Comparison of ENCODE assay signal across 32 cellular contexts in genomic region chr4:101697266-101697665, GRCh38.
"Had no signal": no experiment of that assay in that cellular context is flagged by ENCODE, and none has a peak within 500 bp of the region (broad histone marks: within the 10 kb centered on the region; RNA-seq: fewer than 3 reads in every experiment).

No MANE protein-coding gene starts in this region.

- H3K4me1 ChIP-seq: gastrocnemius medialis, prostate gland, upper lobe of right lung had no signal

- H3K4me3 ChIP-seq: gastrocnemius medialis, ovary, prostate gland, skin epidermis, thyroid gland, upper lobe of right lung had no signal

- H3K36me3 ChIP-seq: brain microvascular endothelial cell, gastrocnemius medialis, neutrophil, ovary, prostate gland, thyroid gland, upper lobe of right lung had no signal

- H3K27me3 ChIP-seq: brain microvascular endothelial cell, gastrocnemius medialis, neutrophil, ovary, thyroid gland, upper lobe of right lung had no signal

- ATAC-seq: activated CD8-positive, alpha-beta T cell treated with anti-CD3 and anti-CD28 coated beads for 36 hours; activated T-cell treated with anti-CD3 and anti-CD28 coated beads, Interleukin-2, amount 50 U/mL, for 4 hours; activated T-helper 17 cell treated with anti-CD3 and anti-CD28 coated beads, Interleukin-2, amount 50 U/mL, for 72 hours; effector memory CD8-positive, alpha-beta T cell; gastrocnemius medialis; left colon; sciatic nerve; stimulated activated effector memory CD8-positive, alpha-beta T cell treated with anti-CD3 and anti-CD28 coated beads, Interleukin-12 subunit alpha, Interleukin-12 subunit beta, amount 100 ng/mL, for 72 hours; stimulated activated naive CD8-positive, alpha-beta T cell treated with anti-CD3 and anti-CD28 coated beads, Interleukin-15, amount 100 ng/mL, for 72 hours; upper lobe of right lung; WTC11 had no signal

- DNase-seq: activated CD4-positive, alpha-beta T cell treated with anti-CD3 and anti-CD28 coated beads, Interleukin-2, amount 50 U/mL, for 1 hour; activated CD8-positive, alpha-beta T cell treated with anti-CD3 and anti-CD28 coated beads for 36 hours; activated gamma-delta T cell treated with Interleukin-2 at 50 U/mL for 16 hours; activated naive CD4-positive, alpha-beta T cell treated with anti-CD3 and anti-CD28 coated beads, Interleukin-2, amount 50 U/mL, for 16 hours; activated T-cell treated with anti-CD3 and anti-CD28 coated beads, Interleukin-2, amount 50 U/mL, for 4 hours; amniotic stem cell; brain microvascular endothelial cell; cortex of kidney; effector memory CD8-positive, alpha-beta T cell; erythroblast; gastrocnemius medialis; glutamatergic neuron; kidney; left colon; mammary epithelial cell; natural killer cell; ovary; retina; stimulated activated CD4-positive, alpha-beta T cell treated with anti-CD3 and anti-CD28 coated beads, Interleukin-12 subunit alpha, Interleukin-12 subunit beta, amount 100 ng/mL, for 4 hours; stimulated activated CD4-positive, alpha-beta T cell treated with anti-CD3 and anti-CD28 coated beads, Interleukin-4, amount 100 ng/mL, for 24 hours; stimulated activated naive CD8-positive, alpha-beta T cell treated with anti-CD3 and anti-CD28 coated beads, Interleukin-15, amount 100 ng/mL, for 72 hours; substantia nigra; T-helper 2 cell; upper lobe of right lung had no signal

- H3K27ac ChIP-seq: brain microvascular endothelial cell, gastrocnemius medialis, neutrophil, ovary, prostate gland, skin epidermis, thyroid gland, upper lobe of right lung had no signal

- H3K9me3 ChIP-seq: gastrocnemius medialis, neutrophil, ovary, prostate gland, thyroid gland, upper lobe of right lung had no signal
